In the genomic region with DNA sequence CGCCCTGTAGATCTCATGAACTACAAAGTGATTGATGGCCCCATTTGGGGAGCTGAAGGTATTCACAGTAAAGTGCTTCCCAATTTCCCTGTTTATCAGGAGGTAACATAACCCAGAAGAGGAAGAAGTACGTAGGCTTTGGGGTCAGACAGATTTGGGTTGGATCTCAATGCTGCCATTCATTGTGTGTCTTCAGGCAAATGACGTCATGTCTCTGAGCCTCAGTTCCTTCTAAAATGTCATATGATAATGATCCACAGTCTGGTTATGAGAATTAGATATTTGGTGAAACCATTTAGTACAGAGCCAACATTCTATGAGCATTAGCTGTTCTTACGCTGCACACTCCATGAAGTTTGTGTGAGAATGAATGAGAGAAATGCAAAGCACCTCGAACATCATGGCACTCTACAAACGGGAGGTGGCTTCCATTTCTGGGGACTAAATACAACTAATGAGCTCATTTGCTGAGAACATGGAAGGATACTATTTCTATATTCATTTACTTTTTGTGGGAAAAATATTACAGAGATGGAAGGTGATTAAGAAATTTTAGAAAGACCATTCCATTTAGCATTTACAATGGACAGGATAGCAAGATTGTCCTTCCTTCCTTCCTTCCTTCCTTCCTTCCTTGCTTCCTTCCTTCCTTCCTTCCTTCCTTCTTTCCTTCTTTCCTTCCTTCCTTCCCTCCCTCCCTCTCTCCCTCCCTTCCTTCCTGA, we compare ENCODE assay signal across 1 cellular context.
TF ChIP-seq lines count a peak whose summit lies in the region.

No MANE protein-coding gene starts in this region.

TF ChIP-seq in K562, 482 proteins besides CTCF, POLR2A, EP300 and RAD21 (continued from another document and continues in another):
- TF ChIP-seq, protein P1, sequence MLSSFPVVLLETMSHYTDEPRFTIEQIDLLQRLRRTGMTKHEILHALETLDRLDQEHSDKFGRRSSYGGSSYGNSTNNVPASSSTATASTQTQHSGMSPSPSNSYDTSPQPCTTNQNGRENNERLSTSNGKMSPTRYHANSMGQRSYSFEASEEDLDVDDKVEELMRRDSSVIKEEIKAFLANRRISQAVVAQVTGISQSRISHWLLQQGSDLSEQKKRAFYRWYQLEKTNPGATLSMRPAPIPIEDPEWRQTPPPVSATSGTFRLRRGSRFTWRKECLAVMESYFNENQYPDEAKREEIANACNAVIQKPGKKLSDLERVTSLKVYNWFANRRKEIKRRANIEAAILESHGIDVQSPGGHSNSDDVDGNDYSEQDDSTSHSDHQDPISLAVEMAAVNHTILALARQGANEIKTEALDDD (IDR thresholded peaks at IDR 0.05): no peak
- TF ChIP-seq MGA (IDR thresholded peaks at IDR 0.05) (no peak), ZNF41 (CRISPR knock-in tag; conservative IDR thresholded peaks at IDR 0.05) (no peak), MCM2 (IDR thresholded peaks at IDR 0.05; ENCODE audit: low read depth) (no peak), FOSL1 (tag; conservative IDR thresholded peaks at IDR 0.05) (no peak), TCF7 (IDR thresholded peaks at IDR 0.05; ENCODE audit: borderline replicate concordance) (no peak), ATF1 (CRISPR knock-in tag; IDR thresholded peaks at IDR 0.05) (no peak), ATF1 (tag; IDR thresholded peaks at IDR 0.05) (0 out of 2 replicates have a peak, but pooled peaks have one; percentile 27), THRAP3 (IDR thresholded peaks at IDR 0.05; ENCODE audit: borderline replicate concordance) (no peak), MEIS2 (IDR thresholded peaks at IDR 0.05; ENCODE audit: partially characterized antibody) (no peak), SRF (CRISPR knock-in tag; IDR thresholded peaks at IDR 0.05) (no peak), PKNOX1 (IDR thresholded peaks at IDR 0.05) (peak; percentile 61; the same call in 1 of the 2 replicates), ARHGAP35 (IDR thresholded peaks at IDR 0.05; ENCODE audit: partially characterized antibody) (no peak), CBX1 (IDR thresholded peaks at IDR 0.05; ENCODE audit: low read depth) (no peak), ZBTB40 (IDR thresholded peaks at IDR 0.05) (no peak), ZBTB40 (CRISPR knock-in tag; IDR thresholded peaks at IDR 0.05) (no peak), JUND (IDR thresholded peaks at IDR 0.05; ENCODE audit: borderline replicate concordance, low read depth, low read length) (no peak), JUND (tag; IDR thresholded peaks at IDR 0.05; ENCODE audit: borderline replicate concordance, low read depth, low read length) (peak; percentile 56; the same call in 1 of the 3 replicates), FOXK1 (CRISPR knock-in tag; IDR thresholded peaks at IDR 0.05; ENCODE audit: borderline replicate concordance) (no peak), RAD51 (IDR thresholded peaks at IDR 0.05; ENCODE audit: borderline replicate concordance, low read depth) (no peak)
- TF ChIP-seq, protein P2, sequence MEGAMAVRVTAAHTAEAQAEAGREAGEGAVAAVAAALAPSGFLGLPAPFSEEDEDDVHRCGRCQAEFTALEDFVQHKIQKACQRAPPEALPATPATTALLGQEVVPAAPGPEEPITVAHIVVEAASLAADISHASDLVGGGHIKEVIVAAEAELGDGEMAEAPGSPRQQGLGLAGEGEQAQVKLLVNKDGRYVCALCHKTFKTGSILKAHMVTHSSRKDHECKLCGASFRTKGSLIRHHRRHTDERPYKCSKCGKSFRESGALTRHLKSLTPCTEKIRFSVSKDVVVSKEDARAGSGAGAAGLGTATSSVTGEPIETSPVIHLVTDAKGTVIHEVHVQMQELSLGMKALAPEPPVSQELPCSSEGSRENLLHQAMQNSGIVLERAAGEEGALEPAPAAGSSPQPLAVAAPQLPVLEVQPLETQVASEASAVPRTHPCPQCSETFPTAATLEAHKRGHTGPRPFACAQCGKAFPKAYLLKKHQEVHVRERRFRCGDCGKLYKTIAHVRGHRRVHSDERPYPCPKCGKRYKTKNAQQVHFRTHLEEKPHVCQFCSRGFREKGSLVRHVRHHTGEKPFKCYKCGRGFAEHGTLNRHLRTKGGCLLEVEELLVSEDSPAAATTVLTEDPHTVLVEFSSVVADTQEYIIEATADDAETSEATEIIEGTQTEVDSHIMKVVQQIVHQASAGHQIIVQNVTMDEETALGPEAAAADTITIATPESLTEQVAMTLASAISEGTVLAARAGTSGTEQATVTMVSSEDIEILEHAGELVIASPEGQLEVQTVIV (CRISPR knock-in tag; IDR thresholded peaks at IDR 0.05; ENCODE audit: borderline replicate concordance): no peak
